ENCODE assay signal across 8 cellular contexts in the genomic region with DNA sequence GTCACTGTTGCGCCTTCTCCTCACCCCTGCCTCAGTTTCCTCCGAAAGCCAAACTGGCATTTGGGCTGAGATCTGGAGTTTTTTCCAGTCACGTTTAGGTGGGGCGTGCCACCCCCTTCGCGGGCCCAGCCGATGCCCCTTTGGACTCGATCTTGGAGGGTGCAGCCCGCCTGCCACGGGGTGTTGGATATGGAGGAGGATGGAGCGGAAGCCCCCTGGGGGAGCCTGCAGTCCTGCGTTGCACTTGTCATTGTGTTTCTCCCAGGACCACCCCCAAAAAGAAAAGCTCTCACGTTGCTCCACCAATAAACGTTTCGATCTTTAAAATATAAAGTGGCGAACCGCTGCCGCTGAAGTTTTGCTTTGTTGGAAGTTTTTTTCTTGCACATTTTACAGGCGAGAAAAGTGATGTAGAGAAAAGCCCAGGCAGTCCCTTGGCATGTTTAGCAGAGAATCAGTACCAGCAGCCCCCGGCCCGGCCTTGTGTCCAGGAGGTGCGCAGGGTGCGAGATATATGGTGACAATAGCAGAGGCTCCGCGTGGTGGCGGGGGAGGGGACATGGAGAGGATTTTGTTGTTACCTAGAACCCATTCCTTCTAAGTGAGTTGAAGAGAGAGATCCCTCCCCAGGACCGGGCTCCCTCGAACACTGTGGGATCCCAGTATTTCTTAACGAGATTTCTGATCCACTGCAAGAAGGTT.
A peak's percentile ranks its signal among the peaks of the same experiment; 100 is the strongest.
DNase-seq lines count a peak whose midpoint lies in the region; ATAC-seq, FAIRE-seq and TF ChIP-seq lines count a peak whose summit lies in the region.

No MANE protein-coding gene starts in this region.

- no peaks in the 10 kb centered on the region for H3K9me3 Mint-ChIP-seq in effector memory CD8-positive, alpha-beta T cell
- H3K9me3 Mint-ChIP-seq in nephron, result no peaks in the 10 kb centered on the region

- peaks cover 10% of the 10 kb centered on the region for H3K36me3 Mint-ChIP-seq in effector memory CD8-positive, alpha-beta T cell (ENCODE audit: insufficient read depth)
- no peaks in the 10 kb centered on the region for H3K36me3 Mint-ChIP-seq in nephron (ENCODE audit: low read depth)

- no peak for TF ChIP-seq CTCF in nephron (IDR thresholded peaks at IDR 0.05; ENCODE audit: unreplicated experiment in 3 of 3)

- no peaks in the 10 kb centered on the region for H3K27me3 Mint-ChIP-seq in effector memory CD8-positive, alpha-beta T cell
- H3K27me3 Mint-ChIP-seq in nephron (ENCODE audit: low read depth), result peaks cover 23% of the 10 kb centered on the region

- TF ChIP-seq POLR2A in H54 (IDR thresholded peaks at IDR 0.05; ENCODE audit: low read depth, low read length), result 0 out of 2 replicates have a peak, but pooled peaks have one; percentile 6

- DNase-seq in H54 (ENCODE audit: insufficient read length, low spot score) (no peak), COR-L47 (lab: John Stamatoyannopoulos, UW) (no peak), NCI-H1105 (lab: John Stamatoyannopoulos, UW) (no peak)
- DNase-seq in effector memory CD8-positive, alpha-beta T cell, result peak in 1 of 3 experiments; percentile 6

- H3K4me3 Mint-ChIP-seq in effector memory CD8-positive, alpha-beta T cell, result peak overlapping the region; percentile 94 to 98
- peak overlapping the region; percentile 90 to 94 (median 91) for H3K4me3 Mint-ChIP-seq in nephron

- peak overlapping the region; percentile 95 to 96 for H3K27ac Mint-ChIP-seq in effector memory CD8-positive, alpha-beta T cell
- peak overlapping the region; percentile 25 to 80 (median 47) for H3K27ac Mint-ChIP-seq in nephron

- no peak for FAIRE-seq in H54 (lab: Jason Lieb, UNC)

- ATAC-seq in SK-N-SH treated with all-trans-retinoic acid at 6 μM for 48 hours (peak; percentile 4; the same call in 2 of the 3 replicates), HG02970 (IDR thresholded peaks at IDR 0.05; ENCODE audit: low FRiP score, unreplicated experiment) (no peak), GM19463 (IDR thresholded peaks at IDR 0.05; ENCODE audit: unreplicated experiment) (no peak)
- peak; percentile 13 for ATAC-seq in effector memory CD8-positive, alpha-beta T cell (replicated peaks)

- H3K4me1 Mint-ChIP-seq in effector memory CD8-positive, alpha-beta T cell (ENCODE audit: low read depth in 2 of 2), result peaks cover 46 to 52% of the 10 kb centered on the region in 2 donors
- peaks cover 25% of the 10 kb centered on the region for H3K4me1 Mint-ChIP-seq in nephron

TF ChIP-seq in SK-N-SH treated with all-trans-retinoic acid at 6 μM for 48 hours, 23 proteins besides CTCF, POLR2A, EP300 and RAD21:
- TF ChIP-seq, protein P1, sequence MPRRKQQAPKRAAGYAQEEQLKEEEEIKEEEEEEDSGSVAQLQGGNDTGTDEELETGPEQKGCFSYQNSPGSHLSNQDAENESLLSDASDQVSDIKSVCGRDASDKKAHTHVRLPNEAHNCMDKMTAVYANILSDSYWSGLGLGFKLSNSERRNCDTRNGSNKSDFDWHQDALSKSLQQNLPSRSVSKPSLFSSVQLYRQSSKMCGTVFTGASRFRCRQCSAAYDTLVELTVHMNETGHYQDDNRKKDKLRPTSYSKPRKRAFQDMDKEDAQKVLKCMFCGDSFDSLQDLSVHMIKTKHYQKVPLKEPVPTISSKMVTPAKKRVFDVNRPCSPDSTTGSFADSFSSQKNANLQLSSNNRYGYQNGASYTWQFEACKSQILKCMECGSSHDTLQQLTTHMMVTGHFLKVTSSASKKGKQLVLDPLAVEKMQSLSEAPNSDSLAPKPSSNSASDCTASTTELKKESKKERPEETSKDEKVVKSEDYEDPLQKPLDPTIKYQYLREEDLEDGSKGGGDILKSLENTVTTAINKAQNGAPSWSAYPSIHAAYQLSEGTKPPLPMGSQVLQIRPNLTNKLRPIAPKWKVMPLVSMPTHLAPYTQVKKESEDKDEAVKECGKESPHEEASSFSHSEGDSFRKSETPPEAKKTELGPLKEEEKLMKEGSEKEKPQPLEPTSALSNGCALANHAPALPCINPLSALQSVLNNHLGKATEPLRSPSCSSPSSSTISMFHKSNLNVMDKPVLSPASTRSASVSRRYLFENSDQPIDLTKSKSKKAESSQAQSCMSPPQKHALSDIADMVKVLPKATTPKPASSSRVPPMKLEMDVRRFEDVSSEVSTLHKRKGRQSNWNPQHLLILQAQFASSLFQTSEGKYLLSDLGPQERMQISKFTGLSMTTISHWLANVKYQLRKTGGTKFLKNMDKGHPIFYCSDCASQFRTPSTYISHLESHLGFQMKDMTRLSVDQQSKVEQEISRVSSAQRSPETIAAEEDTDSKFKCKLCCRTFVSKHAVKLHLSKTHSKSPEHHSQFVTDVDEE (CRISPR knock-in tag; IDR thresholded peaks at IDR 0.05), result no peak
- TF ChIP-seq OSR1 (CRISPR knock-in tag; IDR thresholded peaks at IDR 0.05) (no peak), ZC3H10 (CRISPR knock-in tag; IDR thresholded peaks at IDR 0.05) (no peak), ZFP3 (CRISPR knock-in tag; IDR thresholded peaks at IDR 0.05) (no peak), ZNF70 (CRISPR knock-in tag; IDR thresholded peaks at IDR 0.05) (no peak), TOX (CRISPR knock-in tag; IDR thresholded peaks at IDR 0.05; ENCODE audit: borderline replicate concordance) (no peak), ZFP30 (CRISPR knock-in tag; IDR thresholded peaks at IDR 0.05) (no peak), PPARA (CRISPR knock-in tag; IDR thresholded peaks at IDR 0.05; ENCODE audit: borderline replicate concordance) (no peak)
- TF ChIP-seq, protein P2, sequence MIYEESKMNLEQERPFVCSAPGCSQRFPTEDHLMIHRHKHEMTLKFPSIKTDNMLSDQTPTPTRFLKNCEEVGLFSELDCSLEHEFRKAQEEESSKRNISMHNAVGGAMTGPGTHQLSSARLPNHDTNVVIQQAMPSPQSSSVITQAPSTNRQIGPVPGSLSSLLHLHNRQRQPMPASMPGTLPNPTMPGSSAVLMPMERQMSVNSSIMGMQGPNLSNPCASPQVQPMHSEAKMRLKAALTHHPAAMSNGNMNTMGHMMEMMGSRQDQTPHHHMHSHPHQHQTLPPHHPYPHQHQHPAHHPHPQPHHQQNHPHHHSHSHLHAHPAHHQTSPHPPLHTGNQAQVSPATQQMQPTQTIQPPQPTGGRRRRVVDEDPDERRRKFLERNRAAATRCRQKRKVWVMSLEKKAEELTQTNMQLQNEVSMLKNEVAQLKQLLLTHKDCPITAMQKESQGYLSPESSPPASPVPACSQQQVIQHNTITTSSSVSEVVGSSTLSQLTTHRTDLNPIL (CRISPR knock-in tag; IDR thresholded peaks at IDR 0.05; ENCODE audit: low read depth), result no peak
- TF ChIP-seq, protein P3, sequence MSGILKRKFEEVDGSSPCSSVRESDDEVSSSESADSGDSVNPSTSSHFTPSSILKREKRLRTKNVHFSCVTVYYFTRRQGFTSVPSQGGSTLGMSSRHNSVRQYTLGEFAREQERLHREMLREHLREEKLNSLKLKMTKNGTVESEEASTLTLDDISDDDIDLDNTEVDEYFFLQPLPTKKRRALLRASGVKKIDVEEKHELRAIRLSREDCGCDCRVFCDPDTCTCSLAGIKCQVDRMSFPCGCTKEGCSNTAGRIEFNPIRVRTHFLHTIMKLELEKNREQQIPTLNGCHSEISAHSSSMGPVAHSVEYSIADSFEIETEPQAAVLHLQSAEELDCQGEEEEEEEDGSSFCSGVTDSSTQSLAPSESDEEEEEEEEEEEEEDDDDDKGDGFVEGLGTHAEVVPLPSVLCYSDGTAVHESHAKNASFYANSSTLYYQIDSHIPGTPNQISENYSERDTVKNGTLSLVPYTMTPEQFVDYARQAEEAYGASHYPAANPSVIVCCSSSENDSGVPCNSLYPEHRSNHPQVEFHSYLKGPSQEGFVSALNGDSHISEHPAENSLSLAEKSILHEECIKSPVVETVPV (CRISPR knock-in tag; IDR thresholded peaks at IDR 0.05), result no peak

Comparison
In these comparisons a context has a peak if more than half of its experiments do, and no peak if none do; other contexts are left out.
1. ATAC-seq: peak in SK-N-SH treated with all-trans-retinoic acid at 6 μM for 48 hours (single experiment) and effector memory CD8-positive, alpha-beta T cell (single experiment); none in HG02970 (single experiment) and GM19463 (single experiment).